Comparison of ENCODE assay signal across 1 cellular context in the genomic region with DNA sequence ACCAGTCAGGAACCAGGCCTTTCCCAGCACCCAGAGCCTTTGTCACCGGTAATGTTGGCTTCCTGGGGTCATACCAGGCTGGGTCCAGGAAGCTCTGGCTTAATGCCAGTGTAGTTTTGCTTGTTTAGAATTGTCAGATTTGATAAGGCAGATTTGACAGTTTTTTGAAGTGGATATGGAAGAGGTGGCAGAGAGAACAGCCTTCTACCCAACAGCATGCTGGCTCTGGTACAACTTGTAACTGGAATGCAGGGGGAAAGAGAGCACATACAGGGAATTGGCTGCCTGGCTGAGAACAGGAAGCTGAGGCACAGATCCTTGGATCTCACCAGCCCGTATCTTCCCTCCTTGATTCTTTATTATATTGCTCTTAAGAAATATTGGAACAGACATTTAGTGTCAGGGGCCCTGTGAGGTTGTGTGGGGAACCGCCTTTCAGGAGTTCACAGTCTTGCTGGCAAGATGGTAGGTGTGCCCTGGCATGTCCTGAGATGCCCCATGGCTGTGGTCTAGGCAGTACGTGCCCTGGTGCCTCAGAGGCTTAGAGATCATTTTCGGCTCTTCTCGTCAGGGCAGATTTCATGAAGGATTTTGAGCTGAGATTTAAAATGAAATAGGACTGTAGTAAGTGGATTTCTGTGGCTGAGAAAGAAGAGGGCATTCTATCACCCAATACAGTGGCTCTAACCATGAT.
TF ChIP-seq lines count a peak whose summit lies in the region.

No MANE protein-coding gene starts in this region.

TF ChIP-seq in GM23338, 12 proteins besides CTCF, POLR2A, EP300 and RAD21 (continued from another document):
- TF ChIP-seq, protein P1, sequence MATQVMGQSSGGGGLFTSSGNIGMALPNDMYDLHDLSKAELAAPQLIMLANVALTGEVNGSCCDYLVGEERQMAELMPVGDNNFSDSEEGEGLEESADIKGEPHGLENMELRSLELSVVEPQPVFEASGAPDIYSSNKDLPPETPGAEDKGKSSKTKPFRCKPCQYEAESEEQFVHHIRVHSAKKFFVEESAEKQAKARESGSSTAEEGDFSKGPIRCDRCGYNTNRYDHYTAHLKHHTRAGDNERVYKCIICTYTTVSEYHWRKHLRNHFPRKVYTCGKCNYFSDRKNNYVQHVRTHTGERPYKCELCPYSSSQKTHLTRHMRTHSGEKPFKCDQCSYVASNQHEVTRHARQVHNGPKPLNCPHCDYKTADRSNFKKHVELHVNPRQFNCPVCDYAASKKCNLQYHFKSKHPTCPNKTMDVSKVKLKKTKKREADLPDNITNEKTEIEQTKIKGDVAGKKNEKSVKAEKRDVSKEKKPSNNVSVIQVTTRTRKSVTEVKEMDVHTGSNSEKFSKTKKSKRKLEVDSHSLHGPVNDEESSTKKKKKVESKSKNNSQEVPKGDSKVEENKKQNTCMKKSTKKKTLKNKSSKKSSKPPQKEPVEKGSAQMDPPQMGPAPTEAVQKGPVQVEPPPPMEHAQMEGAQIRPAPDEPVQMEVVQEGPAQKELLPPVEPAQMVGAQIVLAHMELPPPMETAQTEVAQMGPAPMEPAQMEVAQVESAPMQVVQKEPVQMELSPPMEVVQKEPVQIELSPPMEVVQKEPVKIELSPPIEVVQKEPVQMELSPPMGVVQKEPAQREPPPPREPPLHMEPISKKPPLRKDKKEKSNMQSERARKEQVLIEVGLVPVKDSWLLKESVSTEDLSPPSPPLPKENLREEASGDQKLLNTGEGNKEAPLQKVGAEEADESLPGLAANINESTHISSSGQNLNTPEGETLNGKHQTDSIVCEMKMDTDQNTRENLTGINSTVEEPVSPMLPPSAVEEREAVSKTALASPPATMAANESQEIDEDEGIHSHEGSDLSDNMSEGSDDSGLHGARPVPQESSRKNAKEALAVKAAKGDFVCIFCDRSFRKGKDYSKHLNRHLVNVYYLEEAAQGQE (IDR thresholded peaks at IDR 0.05; ENCODE audit: unreplicated experiment): no peak
- TF ChIP-seq JUNB (IDR thresholded peaks at IDR 0.05; ENCODE audit: unreplicated experiment) (no peak), EZH2phosphoT487 (IDR thresholded peaks at IDR 0.05; ENCODE audit: unreplicated experiment) (no peak), POLR2AphosphoS5 (IDR thresholded peaks at IDR 0.05; ENCODE audit: low read depth) (no peak), STAT1 (IDR thresholded peaks at IDR 0.05; ENCODE audit: unreplicated experiment) (no peak)
- TF ChIP-seq, protein P2, sequence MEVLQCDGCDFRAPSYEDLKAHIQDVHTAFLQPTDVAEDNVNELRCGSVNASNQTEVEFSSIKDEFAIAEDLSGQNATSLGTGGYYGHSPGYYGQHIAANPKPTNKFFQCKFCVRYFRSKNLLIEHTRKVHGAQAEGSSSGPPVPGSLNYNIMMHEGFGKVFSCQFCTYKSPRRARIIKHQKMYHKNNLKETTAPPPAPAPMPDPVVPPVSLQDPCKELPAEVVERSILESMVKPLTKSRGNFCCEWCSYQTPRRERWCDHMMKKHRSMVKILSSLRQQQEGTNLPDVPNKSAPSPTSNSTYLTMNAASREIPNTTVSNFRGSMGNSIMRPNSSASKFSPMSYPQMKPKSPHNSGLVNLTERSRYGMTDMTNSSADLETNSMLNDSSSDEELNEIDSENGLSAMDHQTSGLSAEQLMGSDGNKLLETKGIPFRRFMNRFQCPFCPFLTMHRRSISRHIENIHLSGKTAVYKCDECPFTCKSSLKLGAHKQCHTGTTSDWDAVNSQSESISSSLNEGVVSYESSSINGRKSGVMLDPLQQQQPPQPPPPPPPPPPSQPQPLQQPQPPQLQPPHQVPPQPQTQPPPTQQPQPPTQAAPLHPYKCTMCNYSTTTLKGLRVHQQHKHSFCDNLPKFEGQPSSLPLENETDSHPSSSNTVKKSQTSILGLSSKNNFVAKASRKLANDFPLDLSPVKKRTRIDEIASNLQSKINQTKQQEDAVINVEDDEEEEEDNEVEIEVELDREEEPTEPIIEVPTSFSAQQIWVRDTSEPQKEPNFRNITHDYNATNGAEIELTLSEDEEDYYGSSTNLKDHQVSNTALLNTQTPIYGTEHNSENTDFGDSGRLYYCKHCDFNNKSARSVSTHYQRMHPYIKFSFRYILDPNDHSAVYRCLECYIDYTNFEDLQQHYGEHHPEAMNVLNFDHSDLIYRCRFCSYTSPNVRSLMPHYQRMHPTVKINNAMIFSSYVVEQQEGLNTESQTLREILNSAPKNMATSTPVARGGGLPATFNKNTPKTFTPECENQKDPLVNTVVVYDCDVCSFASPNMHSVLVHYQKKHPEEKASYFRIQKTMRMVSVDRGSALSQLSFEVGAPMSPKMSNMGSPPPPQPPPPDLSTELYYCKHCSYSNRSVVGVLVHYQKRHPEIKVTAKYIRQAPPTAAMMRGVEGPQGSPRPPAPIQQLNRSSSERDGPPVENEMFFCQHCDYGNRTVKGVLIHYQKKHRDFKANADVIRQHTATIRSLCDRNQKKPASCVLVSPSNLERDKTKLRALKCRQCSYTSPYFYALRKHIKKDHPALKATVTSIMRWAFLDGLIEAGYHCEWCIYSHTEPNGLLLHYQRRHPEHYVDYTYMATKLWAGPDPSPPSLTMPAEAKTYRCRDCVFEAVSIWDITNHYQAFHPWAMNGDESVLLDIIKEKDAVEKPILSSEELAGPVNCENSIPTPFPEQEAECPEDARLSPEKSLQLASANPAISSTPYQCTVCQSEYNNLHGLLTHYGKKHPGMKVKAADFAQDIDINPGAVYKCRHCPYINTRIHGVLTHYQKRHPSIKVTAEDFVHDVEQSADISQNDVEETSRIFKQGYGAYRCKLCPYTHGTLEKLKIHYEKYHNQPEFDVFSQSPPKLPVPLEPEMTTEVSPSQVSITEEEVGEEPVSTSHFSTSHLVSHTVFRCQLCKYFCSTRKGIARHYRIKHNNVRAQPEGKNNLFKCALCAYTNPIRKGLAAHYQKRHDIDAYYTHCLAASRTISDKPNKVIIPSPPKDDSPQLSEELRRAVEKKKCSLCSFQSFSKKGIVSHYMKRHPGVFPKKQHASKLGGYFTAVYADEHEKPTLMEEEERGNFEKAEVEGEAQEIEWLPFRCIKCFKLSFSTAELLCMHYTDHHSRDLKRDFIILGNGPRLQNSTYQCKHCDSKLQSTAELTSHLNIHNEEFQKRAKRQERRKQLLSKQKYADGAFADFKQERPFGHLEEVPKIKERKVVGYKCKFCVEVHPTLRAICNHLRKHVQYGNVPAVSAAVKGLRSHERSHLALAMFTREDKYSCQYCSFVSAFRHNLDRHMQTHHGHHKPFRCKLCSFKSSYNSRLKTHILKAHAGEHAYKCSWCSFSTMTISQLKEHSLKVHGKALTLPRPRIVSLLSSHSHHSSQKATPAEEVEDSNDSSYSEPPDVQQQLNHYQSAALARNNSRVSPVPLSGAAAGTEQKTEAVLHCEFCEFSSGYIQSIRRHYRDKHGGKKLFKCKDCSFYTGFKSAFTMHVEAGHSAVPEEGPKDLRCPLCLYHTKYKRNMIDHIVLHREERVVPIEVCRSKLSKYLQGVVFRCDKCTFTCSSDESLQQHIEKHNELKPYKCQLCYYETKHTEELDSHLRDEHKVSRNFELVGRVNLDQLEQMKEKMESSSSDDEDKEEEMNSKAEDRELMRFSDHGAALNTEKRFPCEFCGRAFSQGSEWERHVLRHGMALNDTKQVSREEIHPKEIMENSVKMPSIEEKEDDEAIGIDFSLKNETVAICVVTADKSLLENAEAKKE (CRISPR knock-in tag; IDR thresholded peaks at IDR 0.05): no peak
